In the genomic region with DNA sequence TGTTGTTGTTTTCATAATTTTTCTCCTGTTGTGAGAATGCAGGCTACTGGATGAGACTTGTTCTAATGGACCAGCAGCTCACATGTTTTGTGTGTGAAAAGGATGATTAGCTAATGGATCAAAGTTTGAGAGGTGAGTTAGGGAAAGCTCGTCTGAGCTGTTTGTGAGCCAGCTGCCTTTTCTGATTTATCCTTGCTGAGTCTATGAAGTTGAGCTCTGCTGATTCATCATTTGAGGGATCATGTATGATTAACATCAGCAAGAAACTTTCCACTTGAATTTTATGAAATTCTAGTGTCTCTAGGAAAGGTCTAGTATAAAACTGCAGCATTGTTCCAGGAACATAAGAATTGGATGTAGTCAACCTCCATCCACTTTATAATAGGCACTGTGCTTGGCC, we compare ENCODE assay signal across 16 cellular contexts.
"Had no signal": no experiment of that assay in that cellular context is flagged by ENCODE, and none has a peak within 500 bp of the region (broad histone marks: within the 10 kb centered on the region; RNA-seq: fewer than 3 reads in every experiment).

No MANE protein-coding gene starts in this region.

- H3K4me3 Mint-ChIP-seq: dendritic cell treated with granulocyte-macrophage colony-stimulating factor and Interleukin-4, amounts not matched to agents 40 ng/mL and 50 ng/mL, for 4 days; effector memory CD8-positive, alpha-beta T cell; naive thymus-derived CD8-positive, alpha-beta T cell had no signal

- DNase-seq: effector memory CD8-positive, alpha-beta T cell; esophagus squamous epithelium; foreskin melanocyte; heart left ventricle; hypothalamus; kidney glomerular epithelial cell; naive thymus-derived CD8-positive, alpha-beta T cell; stimulated activated CD4-positive, alpha-beta T cell treated with anti-CD3 and anti-CD28 coated beads, Interleukin-12 subunit alpha, Interleukin-12 subunit beta, amount 100 ng/mL, for 4 hours; stimulated activated naive CD4-positive, alpha-beta T cell; trophoblast cell had no signal

- H3K4me1 Mint-ChIP-seq: naive thymus-derived CD8-positive, alpha-beta T cell had no signal

- ATAC-seq: effector memory CD8-positive, alpha-beta T cell; heart left ventricle; naive thymus-derived CD8-positive, alpha-beta T cell; sciatic nerve had no signal

- H3K4me1 ChIP-seq: heart left ventricle had no signal

- H3K9me3 ChIP-seq: neutrophil had no signal

- FAIRE-seq: colon, urothelium cell line had no signal

- H3K27me3 ChIP-seq: esophagus squamous epithelium, neutrophil had no signal

- H3K27ac Mint-ChIP-seq: dendritic cell treated with granulocyte-macrophage colony-stimulating factor and Interleukin-4, amounts not matched to agents 40 ng/mL and 50 ng/mL, for 4 days; effector memory CD8-positive, alpha-beta T cell; naive thymus-derived CD8-positive, alpha-beta T cell had no signal

- H3K36me3 ChIP-seq: esophagus squamous epithelium, heart left ventricle, neutrophil had no signal

- H3K4me3 ChIP-seq: esophagus squamous epithelium, heart left ventricle, skin epidermis had no signal

- H3K27me3 Mint-ChIP-seq: dendritic cell treated with granulocyte-macrophage colony-stimulating factor and Interleukin-4, amounts not matched to agents 40 ng/mL and 50 ng/mL, for 4 days had no signal

- H3K27ac ChIP-seq: esophagus squamous epithelium, heart left ventricle, neutrophil, skin epidermis had no signal
